ENCODE assay signal across 8 cellular contexts in genomic region chr3:179603831-179604230, GRCh38. TPM values are rescaled to one million over a fixed set of nuclear protein-coding genes. Genes with fewer than 3 reads are reported as not detected.
DNase-seq lines count a peak whose midpoint lies in the region; ATAC-seq and TF ChIP-seq lines count a peak whose summit lies in the region.

No MANE protein-coding gene starts in this region.

- H3K4me1 Mint-ChIP-seq in IgD-negative memory B cell = peaks cover 30 to 43% (median 33%) of the 10 kb centered on the region in 3 donors
- H3K4me1 Mint-ChIP-seq in central memory CD8-positive, alpha-beta T cell = peaks cover 25% of the 10 kb centered on the region

- DNase-seq in AG10803 (ENCODE audit: low read depth) (no peak), dedifferentiated amniotic fluid mesenchymal stem cell (ENCODE audit: extremely low spot score) (no peak)
- no peak for DNase-seq in central memory CD8-positive, alpha-beta T cell (ENCODE audit: low spot score in 2 of 2)
- DNase-seq in stimulated activated naive CD4-positive, alpha-beta T cell treated with Interleukin-2 at 50 U/mL for 16 hours (lab: John Stamatoyannopoulos, UW) = no peak

- ATAC-seq in central memory CD8-positive, alpha-beta T cell (replicated peaks; ENCODE audit: extremely low read depth, poor library complexity, severe bottlenecking) = peak; percentile 14
- ATAC-seq in HG02623 (IDR thresholded peaks at IDR 0.05; ENCODE audit: unreplicated experiment) (no peak), GM19035 (IDR thresholded peaks at IDR 0.05; ENCODE audit: unreplicated experiment) (no peak)

- H3K27me3 Mint-ChIP-seq in IgD-negative memory B cell = peaks cover 2% of the 10 kb centered on the region
- no peaks in the 10 kb centered on the region for H3K27me3 Mint-ChIP-seq in central memory CD8-positive, alpha-beta T cell

- peak overlapping the region; percentile 93 for H3K9ac ChIP-seq in mucosa of stomach (ENCODE audit: low read length)

- peaks cover 4% of the 10 kb centered on the region for H3K36me3 Mint-ChIP-seq in IgD-negative memory B cell
- peaks cover 29% of the 10 kb centered on the region for H3K36me3 Mint-ChIP-seq in central memory CD8-positive, alpha-beta T cell (ENCODE audit: insufficient read depth)

- H3K4me3 Mint-ChIP-seq in IgD-negative memory B cell = peak overlapping the region; percentile 99 to 100 (median 100)
- peak overlapping the region; percentile 98 for H3K4me3 Mint-ChIP-seq in central memory CD8-positive, alpha-beta T cell

- no peak for TF ChIP-seq CTCF in AG10803 (conservative IDR thresholded peaks at IDR 0.05; ENCODE audit: low read length)

- H3K36me3 ChIP-seq in mucosa of stomach (ENCODE audit: control insufficient read depth, insufficient read depth, low read length) = no peaks in the 10 kb centered on the region

- peak overlapping the region; percentile 98 to 100 (median 98) for H3K27ac Mint-ChIP-seq in IgD-negative memory B cell
- H3K27ac Mint-ChIP-seq in central memory CD8-positive, alpha-beta T cell (ENCODE audit: low read depth) = peak overlapping the region; percentile 99

- H3K9me3 Mint-ChIP-seq in IgD-negative memory B cell = no peaks in the 10 kb centered on the region
- H3K9me3 Mint-ChIP-seq in central memory CD8-positive, alpha-beta T cell = no peaks in the 10 kb centered on the region

- H3K9me3 ChIP-seq in mucosa of stomach (ENCODE audit: control insufficient read depth, low read length) = no peaks in the 10 kb centered on the region

- H3K4me3 ChIP-seq in AG10803 (ENCODE audit: low read length) = peak overlapping the region; percentile 97
- H3K4me3 ChIP-seq in mucosa of stomach (ENCODE audit: low read length) = peak overlapping the region; percentile 91

- peaks cover 4% of the 10 kb centered on the region for H3K4me1 ChIP-seq in mucosa of stomach (ENCODE audit: control insufficient read depth, insufficient read depth, low read length)

- no peaks in the 10 kb centered on the region for H3K27me3 ChIP-seq in mucosa of stomach (ENCODE audit: control insufficient read depth, insufficient read depth, low read length)

RNA-seq across cellular contexts. Expression of gene MRPL47, which starts 0.6 kb away (rescaled TPM):
- 54.5 TPM for polyA plus RNA-seq in IgD-negative memory B cell

RNA-seq across cellular contexts. Expression of gene NDUFB5, which starts 0.8 kb away (rescaled TPM):
- 96.9 TPM for polyA plus RNA-seq in IgD-negative memory B cell

RNA-seq across cellular contexts. Expression of gene ACTL6A, which starts 41.1 kb away (rescaled TPM):
- 39.9 TPM for polyA plus RNA-seq in IgD-negative memory B cell

RNA-seq across cellular contexts. Expression of gene USP13, which starts 49.0 kb away (rescaled TPM):
- 4.5 TPM for polyA plus RNA-seq in IgD-negative memory B cell
